13 cellular contexts compared by ENCODE assay signal in genomic region chr19:40417714-40417996, GRCh38. TPM values are rescaled to one million over a fixed set of nuclear protein-coding genes. Genes with fewer than 3 reads are reported as not detected.
DNase-seq lines count a peak whose midpoint lies in the region; ATAC-seq lines count a peak whose summit lies in the region.
"Had no signal": no experiment of that assay in that cellular context is flagged by ENCODE, and none has a peak within 500 bp of the region (broad histone marks: within the 10 kb centered on the region; RNA-seq: fewer than 3 reads in every experiment).

No MANE protein-coding gene starts in this region.

- no peak overlapping the region for H3K4me2 ChIP-seq in GM23248 (ENCODE audit: unreplicated experiment)

- H3K4me1 ChIP-seq in GM23248 (ENCODE audit: insufficient read depth) = peaks cover 14% of the 10 kb centered on the region
- peaks cover 11% of the 10 kb centered on the region for H3K4me1 ChIP-seq in rectal smooth muscle tissue (ENCODE audit: control insufficient read depth, insufficient read depth, low read length)

- no peaks in the 10 kb centered on the region for H3K27me3 ChIP-seq in GM23248 (replicated peaks; ENCODE audit: insufficient read depth)
- no peaks in the 10 kb centered on the region for H3K27me3 ChIP-seq in rectal smooth muscle tissue (ENCODE audit: control insufficient read depth, insufficient read depth, low read length)

- peaks cover 5% of the 10 kb centered on the region; the same call in 1 of the 2 replicates for H3K36me3 ChIP-seq in GM23248 (ENCODE audit: low read depth)
- no peaks in the 10 kb centered on the region for H3K36me3 ChIP-seq in rectal smooth muscle tissue (ENCODE audit: control insufficient read depth, insufficient read depth, low read length)

- H3K9ac ChIP-seq in GM23248 (no peak overlapping the region), rectal smooth muscle tissue (ENCODE audit: low read length) (no peak overlapping the region)

- H3K36me3 Mint-ChIP-seq in activated CD8-positive, alpha-beta T cell treated with anti-CD3 and anti-CD28 coated beads, Interleukin-2, amount 10 ng/mL, durations not matched to agents 7 days and 5 days (ENCODE audit: low read depth) = peaks cover 12% of the 10 kb centered on the region
- peaks cover 0 to 4% (median 0%) of the 10 kb centered on the region in 3 donors for H3K36me3 Mint-ChIP-seq in immature natural killer cell

- no peak for ATAC-seq in activated CD8-positive, alpha-beta T cell treated with anti-CD3 and anti-CD28 coated beads, Interleukin-2, amount 10 ng/mL, durations not matched to agents 7 days and 5 days
- no peak for ATAC-seq in HG03378 (IDR thresholded peaks at IDR 0.05; ENCODE audit: unreplicated experiment)
- ATAC-seq: stimulated activated naive B cell treated with anti-CD40 and anti-IgM and Interleukin-4, amounts not matched to agents 10 μg/mL and 1 μg/mL and 100 μg/mL, for 72 hours had no signal

- H3K9me3 ChIP-seq in GM23248 (ENCODE audit: low read depth) = no peaks in the 10 kb centered on the region

- in situ Hi-C loops in GM23248 (cut with MboI) = no loop called here

- H3K4me1 Mint-ChIP-seq in activated CD8-positive, alpha-beta T cell treated with anti-CD3 and anti-CD28 coated beads, Interleukin-2, amount 10 ng/mL, durations not matched to agents 7 days and 5 days (ENCODE audit: low read depth) = peaks cover 56% of the 10 kb centered on the region
- peaks cover 68 to 74% of the 10 kb centered on the region in 2 donors for H3K4me1 Mint-ChIP-seq in immature natural killer cell

- DNase-seq in GM23248 = no peak
- no peak for DNase-seq in activated CD8-positive, alpha-beta T cell treated with anti-CD3 and anti-CD28 coated beads, Interleukin-2, amount 10 ng/mL, durations not matched to agents 7 days and 5 days
- DNase-seq in immature natural killer cell = no peak
- DNase-seq in GM19240 (ENCODE audit: insufficient read length, low spot score) = no peak
- DNase-seq in SKM-1 treated with dmso at 0.1 percent for 144 hours (lab: John Stamatoyannopoulos, UW; ENCODE audit: unreplicated experiment) = no peak
- no peak for DNase-seq in GOT3 (lab: John Stamatoyannopoulos, UW)
- DNase-seq: activated CD8-positive, alpha-beta memory T cell treated with anti-CD3 and anti-CD28 coated beads, Interleukin-2, amount 50 U/mL, for 4 hours; foreskin melanocyte; stimulated activated CD4-positive, alpha-beta T cell treated with anti-CD3 and anti-CD28 coated beads, Interleukin-12 subunit alpha, Interleukin-12 subunit beta, amount 100 ng/mL, for 4 hours; stimulated activated naive B cell treated with anti-CD40 and anti-IgM and Interleukin-4, amounts not matched to agents 10 μg/mL and 1 μg/mL and 100 μg/mL, for 72 hours had no signal

- H3K4me3 Mint-ChIP-seq in activated CD8-positive, alpha-beta T cell treated with anti-CD3 and anti-CD28 coated beads, Interleukin-2, amount 10 ng/mL, durations not matched to agents 7 days and 5 days = no peak overlapping the region
- H3K4me3 Mint-ChIP-seq in immature natural killer cell = peak overlapping the region in 4 of 5 donors; percentile 56 to 85 (median 68)
- H3K4me3 Mint-ChIP-seq: stimulated activated naive B cell treated with anti-CD40 and anti-IgM and Interleukin-4, amounts not matched to agents 10 μg/mL and 1 μg/mL and 100 μg/mL, for 72 hours had no signal

- WGBS in GM23248 (ENCODE audit: low coverage in 1 of 2, low lambda C conversion rate in 2 of 2, missing lambda C conversion rate in 2 of 2), 2 experiments = 86 to 87% methylated on average over 4 of the region's 4 CpGs

- peak overlapping the region; percentile 30 for H3K27ac Mint-ChIP-seq in activated CD8-positive, alpha-beta T cell treated with anti-CD3 and anti-CD28 coated beads, Interleukin-2, amount 10 ng/mL, durations not matched to agents 7 days and 5 days
- H3K27ac Mint-ChIP-seq in immature natural killer cell = peak overlapping the region; percentile 51 to 97 (median 88)
- H3K27ac Mint-ChIP-seq: stimulated activated naive B cell treated with anti-CD40 and anti-IgM and Interleukin-4, amounts not matched to agents 10 μg/mL and 1 μg/mL and 100 μg/mL, for 72 hours had no signal

- H3K27ac ChIP-seq in GM23248 (no peak overlapping the region), rectal smooth muscle tissue (ENCODE audit: low read depth, low read length) (peak overlapping the region; percentile 43)

- H2AFZ ChIP-seq in GM23248 = peak overlapping the region; percentile 68

- no peaks in the 10 kb centered on the region for H3K9me2 ChIP-seq in GM23248 (ENCODE audit: insufficient read depth)

- no peaks in the 10 kb centered on the region for H3K9me3 Mint-ChIP-seq in activated CD8-positive, alpha-beta T cell treated with anti-CD3 and anti-CD28 coated beads, Interleukin-2, amount 10 ng/mL, durations not matched to agents 7 days and 5 days (ENCODE audit: insufficient read depth)
- H3K9me3 Mint-ChIP-seq in immature natural killer cell = no peaks in the 10 kb centered on the region
- H3K9me3 Mint-ChIP-seq: stimulated activated naive B cell treated with anti-CD40 and anti-IgM and Interleukin-4, amounts not matched to agents 10 μg/mL and 1 μg/mL and 100 μg/mL, for 72 hours had no signal

- H3K79me2 ChIP-seq in GM23248 (ENCODE audit: insufficient read depth) = peaks cover 12% of the 10 kb centered on the region

- CTCF ChIA-PET in activated CD8-positive, alpha-beta T cell treated with anti-CD3 and anti-CD28 coated beads, Interleukin-2, amount 10 ng/mL, durations not matched to agents 7 days and 5 days (lab: Charles Lee) = no interaction called here

- H3K4me3 ChIP-seq in GM23248 (no peak overlapping the region), rectal smooth muscle tissue (ENCODE audit: low read length) (no peak overlapping the region)

- peaks cover 13% of the 10 kb centered on the region for H3F3A ChIP-seq in GM23248 (ENCODE audit: insufficient read depth)

- no peaks in the 10 kb centered on the region for H3K27me3 Mint-ChIP-seq in activated CD8-positive, alpha-beta T cell treated with anti-CD3 and anti-CD28 coated beads, Interleukin-2, amount 10 ng/mL, durations not matched to agents 7 days and 5 days (ENCODE audit: low read depth)
- H3K27me3 Mint-ChIP-seq in immature natural killer cell (ENCODE audit: low read depth in 3 of 3) = peaks cover 0 to 10% (median 9%) of the 10 kb centered on the region in 3 donors

- POLR2A ChIA-PET in activated CD8-positive, alpha-beta T cell treated with anti-CD3 and anti-CD28 coated beads, Interleukin-2, amount 10 ng/mL, durations not matched to agents 7 days and 5 days (lab: Charles Lee) = no interaction called here

- no peaks in the 10 kb centered on the region for H4K20me1 ChIP-seq in GM23248 (ENCODE audit: insufficient read depth)

RNA-seq across cellular contexts. Expression of gene PRX, which starts 4.5 kb away (rescaled TPM):
- 3.8 and 4.0 TPM in 2 replicates for total RNA-seq in GM23248 (2014; rRNA removed; shearing (Covaris generic))
- polyA plus RNA-seq in GM23248 (2016; fragmentation: Nextera tagmentation; extraction: Ambion mirVana) = 0.52 and 0.54 TPM in 2 replicates
- 1 to 10 TPM in 1 of 2 experiments, under 1 TPM in 1; 0.84 to 1.1 TPM for total RNA-seq in activated CD8-positive, alpha-beta T cell treated with anti-CD3 and anti-CD28 coated beads, Interleukin-2, amount 10 ng/mL, durations not matched to agents 7 days and 5 days
- polyA plus RNA-seq in immature natural killer cell = 10 to 100 TPM in 1 of 3 donors, 1 to 10 TPM in 1, under 1 TPM in 1; 0.62 to 13.0 (median 1.2) TPM

RNA-seq across cellular contexts. Expression of gene SERTAD1, which starts 8.1 kb away (rescaled TPM):
- 31.7 and 40.2 TPM in 2 replicates for total RNA-seq in GM23248 (2014; rRNA removed; shearing (Covaris generic))
- 34.5 and 36.2 TPM in 2 replicates for polyA plus RNA-seq in GM23248 (2016; fragmentation: Nextera tagmentation; extraction: Ambion mirVana)
- 10 to 100 TPM in 1 of 2 experiments, 1 to 10 TPM in 1; 9.3 to 10.1 TPM for total RNA-seq in activated CD8-positive, alpha-beta T cell treated with anti-CD3 and anti-CD28 coated beads, Interleukin-2, amount 10 ng/mL, durations not matched to agents 7 days and 5 days
- 10 to 100 TPM; 45.2 to 55.2 (median 49.3) TPM for polyA plus RNA-seq in immature natural killer cell

RNA-seq across cellular contexts. Expression of gene SERTAD3, which starts 26.5 kb away (rescaled TPM):
- 21.8 and 37.9 TPM in 2 replicates for total RNA-seq in GM23248 (2014; rRNA removed; shearing (Covaris generic))
- 40.7 and 41.2 TPM in 2 replicates for polyA plus RNA-seq in GM23248 (2016; fragmentation: Nextera tagmentation; extraction: Ambion mirVana)
- 10 to 100 TPM; 10.0 to 11.9 TPM for total RNA-seq in activated CD8-positive, alpha-beta T cell treated with anti-CD3 and anti-CD28 coated beads, Interleukin-2, amount 10 ng/mL, durations not matched to agents 7 days and 5 days
- 10 to 100 TPM; 25.9 to 82.2 (median 62.0) TPM for polyA plus RNA-seq in immature natural killer cell

RNA-seq across cellular contexts. Expression of gene HIPK4, which starts 27.7 kb away (rescaled TPM):
- total RNA-seq in GM23248 (2014; rRNA removed; shearing (Covaris generic)) = 0.43 TPM in 1 of 2 replicates, not detected in the other
- polyA plus RNA-seq in GM23248 (2016; fragmentation: Nextera tagmentation; extraction: Ambion mirVana) (0.08 and 0.19 TPM in 2 replicates), immature natural killer cell (under 1 TPM in 1 of 3 donors, not detected in 2; 0.15 TPM)
- under 1 TPM in 1 of 2 experiments, not detected in 1; 0.10 TPM for total RNA-seq in activated CD8-positive, alpha-beta T cell treated with anti-CD3 and anti-CD28 coated beads, Interleukin-2, amount 10 ng/mL, durations not matched to agents 7 days and 5 days
- total RNA-seq: T-helper 1 cell treated with Interleukin-12 subunit alpha and Interleukin-12 subunit beta and Interleukin-4 antibody, amounts not matched to agents 30 ng/mL and 1 ng/mL, for 36 hours had no signal

RNA-seq across cellular contexts. Expression of gene BLVRB, which starts 47.9 kb away (rescaled TPM):
- total RNA-seq in GM23248 (2014; rRNA removed; shearing (Covaris generic)) = 50.7 and 71.1 TPM in 2 replicates
- polyA plus RNA-seq in GM23248 (2016; fragmentation: Nextera tagmentation; extraction: Ambion mirVana) (52.7 and 56.9 TPM in 2 replicates), immature natural killer cell (10 to 100 TPM; 30.8 to 52.5 (median 45.9) TPM)
- 10 to 100 TPM; 15.1 to 16.5 TPM for total RNA-seq in activated CD8-positive, alpha-beta T cell treated with anti-CD3 and anti-CD28 coated beads, Interleukin-2, amount 10 ng/mL, durations not matched to agents 7 days and 5 days
